ENCODE assay signal across 6 cellular contexts in the genomic region with DNA sequence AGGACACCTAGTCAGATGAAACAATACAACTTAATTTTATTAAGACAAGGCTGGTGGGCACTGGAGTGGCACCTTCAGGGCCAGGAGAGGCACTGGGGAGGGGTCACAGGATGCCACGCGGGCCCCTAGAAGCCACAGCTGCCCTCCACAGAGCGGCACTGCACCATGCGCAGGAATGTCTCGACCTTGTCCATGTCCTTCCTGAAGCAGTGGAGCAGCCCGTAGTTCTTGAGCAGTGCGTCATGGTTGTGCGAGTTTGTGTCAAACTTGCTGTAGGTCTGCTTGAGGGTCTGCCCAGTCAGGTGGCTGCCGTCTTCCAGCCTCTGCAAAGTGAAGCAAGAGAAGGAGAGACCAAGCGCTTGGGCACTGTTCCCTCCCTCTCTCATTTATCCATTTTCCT. TPM values are rescaled to one million over a fixed set of nuclear protein-coding genes. Genes with fewer than 3 reads are reported as not detected.
"Had no signal": no experiment of that assay in that cellular context is flagged by ENCODE, and none has a peak within 500 bp of the region (broad histone marks: within the 10 kb centered on the region; RNA-seq: fewer than 3 reads in every experiment).

No MANE protein-coding gene starts in this region.

RNA-seq across cellular contexts. Expression of a gene that starts 1.5 kb away (rescaled TPM):
- total RNA-seq: K562, M059J, PC-3, Peyer's patch, Right ventricle myocardium superior, SJSA1 had no signal

RNA-seq across cellular contexts. Expression of a gene that starts 9.1 kb away (rescaled TPM):
- total RNA-seq: K562, M059J, PC-3, Peyer's patch, Right ventricle myocardium superior, SJSA1 had no signal

RNA-seq across cellular contexts. Expression of a gene that starts 13.2 kb away (rescaled TPM):
- total RNA-seq: K562, M059J, PC-3, Peyer's patch, Right ventricle myocardium superior, SJSA1 had no signal

RNA-seq across cellular contexts. Expression of a gene that starts 22.5 kb away (rescaled TPM):
- total RNA-seq: PC-3, SJSA1 had no signal

RNA-seq across cellular contexts. Expression of a gene that starts 27.8 kb away (rescaled TPM):
- total RNA-seq: K562, M059J, PC-3, Peyer's patch, Right ventricle myocardium superior, SJSA1 had no signal
